In genomic region chr3:168426196-168426595, GRCh38 we compare ENCODE assay signal across 1 cellular context.
TF ChIP-seq lines count a peak whose summit lies in the region.

No MANE protein-coding gene starts in this region.

TF ChIP-seq in HEK293, 187 proteins besides CTCF, POLR2A, EP300 and RAD21 (continued from another document):
- TF ChIP-seq ZNF280C (tag by site-specific recombination; IDR thresholded peaks at IDR 0.05) (no peak), KLF16 (tag by site-specific recombination; IDR thresholded peaks at IDR 0.05) (no peak), ZXDB (tag by site-specific recombination; IDR thresholded peaks at IDR 0.05) (no peak)
